1 cellular context compared by ENCODE assay signal in the genomic region with DNA sequence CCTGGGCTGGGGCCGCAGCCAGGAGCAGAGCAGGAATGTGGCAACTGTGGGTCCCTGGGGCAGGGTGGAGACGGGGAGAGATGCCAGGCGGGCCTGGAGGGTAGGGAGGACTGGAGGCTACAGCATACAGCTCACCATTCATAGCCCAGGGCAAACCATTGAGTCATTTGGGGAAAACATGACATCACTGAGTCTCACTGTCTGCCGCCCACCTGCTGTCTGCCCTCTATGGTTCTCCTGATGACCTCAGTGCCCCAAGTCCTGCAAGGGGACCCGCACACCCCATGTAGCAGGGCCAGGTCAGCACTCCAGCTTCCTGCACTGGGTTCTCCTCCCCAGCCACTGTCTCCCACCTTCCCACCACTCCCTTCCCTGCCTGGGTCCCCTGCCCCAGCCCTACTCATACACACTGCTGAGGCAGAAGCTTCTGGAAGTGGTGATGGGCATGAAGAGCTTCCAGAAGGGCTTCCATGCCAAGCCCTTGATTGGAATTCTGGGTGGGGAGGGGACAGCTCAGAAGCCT.
TF ChIP-seq lines count a peak whose summit lies in the region.

No MANE protein-coding gene starts in this region.

TF ChIP-seq in GM23338, 12 proteins besides CTCF, POLR2A, EP300 and RAD21 (continued from another document):
- no peak for TF ChIP-seq ZNF462 (CRISPR knock-in tag; IDR thresholded peaks at IDR 0.05)
- TF ChIP-seq JUNB (IDR thresholded peaks at IDR 0.05; ENCODE audit: unreplicated experiment) = no peak
